Comparison of ENCODE assay signal across 10 cellular contexts in genomic region chr10:14578060-14578952, GRCh38.
DNase-seq lines count a peak whose midpoint lies in the region; ATAC-seq and TF ChIP-seq lines count a peak whose summit lies in the region.
"Had no signal": no experiment of that assay in that cellular context is flagged by ENCODE, and none has a peak within 500 bp of the region (broad histone marks: within the 10 kb centered on the region; RNA-seq: fewer than 3 reads in every experiment).

No MANE protein-coding gene starts in this region.

- no peak for TF ChIP-seq CTCF in HFFc6 (IDR thresholded peaks at IDR 0.05)
- no peak for TF ChIP-seq CTCF in prostate gland (IDR thresholded peaks at IDR 0.05)

- peak overlapping the region; percentile 68 to 70 for H3K27ac ChIP-seq in prostate gland

- intact Hi-C loops in prostate gland (cut with DNase I), result no loop called here

- H3K27me3 ChIP-seq in prostate gland (replicated peaks; ENCODE audit: insufficient read depth), result no peaks in the 10 kb centered on the region

- no peak overlapping the region for H3K4me3 ChIP-seq in prostate gland
- H3K4me3 ChIP-seq: HAP-1 had no signal

- H3K9me3 ChIP-seq in prostate gland, result no peaks in the 10 kb centered on the region
- H3K9me3 ChIP-seq: HAP-1 had no signal

- no peaks in the 10 kb centered on the region for H3K4me1 ChIP-seq in prostate gland (replicated peaks)

- TF ChIP-seq POLR2A in prostate gland (IDR thresholded peaks at IDR 0.05), result no peak

- 51% methylated on average over 18 of the region's 18 CpGs for WGBS in prostate gland

- H3K27ac Mint-ChIP-seq in HFFc6, result peak overlapping the region; percentile 57
- peak overlapping the region; percentile 30 for H3K27ac Mint-ChIP-seq in activated T-helper 17 cell treated with anti-CD3 and anti-CD28 coated beads, Interleukin-2, amount 50 U/mL, for 72 hours
- H3K27ac Mint-ChIP-seq in activated naive CD4-positive, alpha-beta T cell treated with anti-CD3 and anti-CD28 coated beads, Interleukin-2, amount 50 U/mL, for 72 hours, result peak overlapping the region in 1 of 2 donors; percentile 65

- H3K9me3 Mint-ChIP-seq in HFFc6, result no peaks in the 10 kb centered on the region
- H3K9me3 Mint-ChIP-seq in activated T-helper 17 cell treated with anti-CD3 and anti-CD28 coated beads, Interleukin-2, amount 50 U/mL, for 72 hours, result no peaks in the 10 kb centered on the region
- H3K9me3 Mint-ChIP-seq in activated naive CD4-positive, alpha-beta T cell treated with anti-CD3 and anti-CD28 coated beads, Interleukin-2, amount 50 U/mL, for 72 hours, result no peaks in the 10 kb centered on the region

- peak overlapping the region; percentile 40 for H3K4me3 Mint-ChIP-seq in HFFc6
- peak overlapping the region; percentile 9 for H3K4me3 Mint-ChIP-seq in activated T-helper 17 cell treated with anti-CD3 and anti-CD28 coated beads, Interleukin-2, amount 50 U/mL, for 72 hours

- DNase-seq in HFFc6, result no peak
- DNase-seq in glomerular endothelial cell (ENCODE audit: extremely low read depth, low read depth, low spot score), result peak; percentile 99
- DNase-seq in prostate gland (ENCODE audit: low spot score), result no peak
- no peak for DNase-seq in activated effector memory CD4-positive, alpha-beta T cell treated with anti-CD3 and anti-CD28 coated beads, Interleukin-2, amount 50 U/mL, for 16 hours
- no peak for DNase-seq in Ammon's horn (ENCODE audit: low spot score)
- DNase-seq in activated naive CD4-positive, alpha-beta T cell treated with anti-CD3 and anti-CD28 coated beads, Interleukin-2, amount 50 U/mL, for 72 hours (ENCODE audit: low spot score in 2 of 2), result no peak
- DNase-seq: effector CD4-positive, alpha-beta T cell had no signal

- no peaks in the 10 kb centered on the region for H3K27me3 Mint-ChIP-seq in HFFc6 (ENCODE audit: insufficient read depth)
- H3K27me3 Mint-ChIP-seq in activated T-helper 17 cell treated with anti-CD3 and anti-CD28 coated beads, Interleukin-2, amount 50 U/mL, for 72 hours, result no peaks in the 10 kb centered on the region

- H3K4me1 Mint-ChIP-seq in HFFc6 (ENCODE audit: low read depth), result peaks cover 43% of the 10 kb centered on the region
- peaks cover 36% of the 10 kb centered on the region for H3K4me1 Mint-ChIP-seq in activated T-helper 17 cell treated with anti-CD3 and anti-CD28 coated beads, Interleukin-2, amount 50 U/mL, for 72 hours

- H3K36me3 Mint-ChIP-seq in HFFc6 (ENCODE audit: low read depth), result peaks cover 17% of the 10 kb centered on the region; the same call in 1 of the 2 replicates
- peaks cover 85% of the 10 kb centered on the region for H3K36me3 Mint-ChIP-seq in activated T-helper 17 cell treated with anti-CD3 and anti-CD28 coated beads, Interleukin-2, amount 50 U/mL, for 72 hours (ENCODE audit: low read depth)
- peaks cover 5 to 50% of the 10 kb centered on the region in 2 donors for H3K36me3 Mint-ChIP-seq in activated naive CD4-positive, alpha-beta T cell treated with anti-CD3 and anti-CD28 coated beads, Interleukin-2, amount 50 U/mL, for 72 hours

- no peak for ATAC-seq in activated T-helper 17 cell treated with anti-CD3 and anti-CD28 coated beads, Interleukin-2, amount 50 U/mL, for 72 hours (replicated peaks)
- no peak for ATAC-seq in HG02973 (IDR thresholded peaks at IDR 0.05; ENCODE audit: unreplicated experiment)
- ATAC-seq in activated naive CD4-positive, alpha-beta T cell treated with anti-CD3 and anti-CD28 coated beads, Interleukin-2, amount 50 U/mL, for 72 hours, result no peak

- no peaks in the 10 kb centered on the region for H3K36me3 ChIP-seq in prostate gland
- H3K36me3 ChIP-seq: HAP-1 had no signal
